ENCODE assay signal across 22 cellular contexts in genomic region chr6:42257063-42257462, GRCh38.
"Had no signal": no experiment of that assay in that cellular context is flagged by ENCODE, and none has a peak within 500 bp of the region (broad histone marks: within the 10 kb centered on the region; RNA-seq: fewer than 3 reads in every experiment).

No MANE protein-coding gene starts in this region.

- H3K4me3 ChIP-seq: esophagus squamous epithelium, mucosa of descending colon, pancreas, right lobe of liver, thoracic aorta, upper lobe of left lung had no signal

- H3K4me3 Mint-ChIP-seq: activated B cell treated with CpG ODN at 0.5 μM for 24 hours; activated CD8-positive, alpha-beta T cell treated with anti-CD3 and anti-CD28 coated beads for 36 hours; activated naive CD8-positive, alpha-beta T cell; naive B cell; stimulated activated memory B cell treated with anti-CD40 and anti-IgM and Interleukin-4, amounts not matched to agents 10 μg/mL and 1 μg/mL and 100 μg/mL, for 72 hours had no signal

- H3K4me1 Mint-ChIP-seq: activated B cell treated with CpG ODN at 0.5 μM for 24 hours, naive B cell had no signal

- H3K9me3 Mint-ChIP-seq: activated B cell treated with CpG ODN at 0.5 μM for 24 hours; activated CD8-positive, alpha-beta T cell treated with anti-CD3 and anti-CD28 coated beads for 36 hours; naive B cell; stimulated activated memory B cell treated with anti-CD40 and anti-IgM and Interleukin-4, amounts not matched to agents 10 μg/mL and 1 μg/mL and 100 μg/mL, for 72 hours had no signal

- H3K27me3 Mint-ChIP-seq: activated B cell treated with CpG ODN at 0.5 μM for 24 hours; activated CD8-positive, alpha-beta T cell treated with anti-CD3 and anti-CD28 coated beads for 36 hours; activated naive CD8-positive, alpha-beta T cell; stimulated activated memory B cell treated with anti-CD40 and anti-IgM and Interleukin-4, amounts not matched to agents 10 μg/mL and 1 μg/mL and 100 μg/mL, for 72 hours had no signal

- H3K9me3 ChIP-seq: esophagus squamous epithelium, mucosa of descending colon, pancreas, right lobe of liver, thoracic aorta, upper lobe of left lung had no signal

- H3K36me3 ChIP-seq: pancreas, right lobe of liver, thoracic aorta had no signal

- H3K27ac ChIP-seq: esophagus squamous epithelium, pancreas, right lobe of liver, thoracic aorta, upper lobe of left lung had no signal

- FAIRE-seq: bronchial epithelial cell, pancreas, small intestine, TTC549 had no signal

- DNase-seq: activated B cell treated with CpG ODN at 0.5 μM for 24 hours; activated CD4-positive, alpha-beta T cell treated with anti-CD3 and anti-CD28 coated beads for 48 hours; activated CD8-positive, alpha-beta memory T cell treated with anti-CD3 and anti-CD28 coated beads, Interleukin-2, amount 50 U/mL, for 4 hours; activated CD8-positive, alpha-beta T cell treated with anti-CD3 and anti-CD28 coated beads for 36 hours; activated T-cell treated with anti-CD3 and anti-CD28 coated beads, Interleukin-2, amount 50 U/mL, for 48 hours; cerebellar nuclear complex; effector CD8-positive, alpha-beta T cell; esophagus squamous epithelium; hippocampal formation; mesenchymal stem cell; mucosa of descending colon; naive B cell; pancreas; right lobe of liver; small intestine; stimulated activated CD4-positive, alpha-beta T cell treated with anti-CD3 and anti-CD28 coated beads, Interleukin-4, amount 100 ng/mL, for 1 hour; upper lobe of left lung had no signal

- H3K36me3 Mint-ChIP-seq: naive B cell had no signal

- H3K27ac Mint-ChIP-seq: activated B cell treated with CpG ODN at 0.5 μM for 24 hours; activated CD8-positive, alpha-beta T cell treated with anti-CD3 and anti-CD28 coated beads for 36 hours; activated naive CD8-positive, alpha-beta T cell; naive B cell; stimulated activated memory B cell treated with anti-CD40 and anti-IgM and Interleukin-4, amounts not matched to agents 10 μg/mL and 1 μg/mL and 100 μg/mL, for 72 hours had no signal

- H3K27me3 ChIP-seq: esophagus squamous epithelium, pancreas, right lobe of liver, upper lobe of left lung had no signal
